In the genomic region with DNA sequence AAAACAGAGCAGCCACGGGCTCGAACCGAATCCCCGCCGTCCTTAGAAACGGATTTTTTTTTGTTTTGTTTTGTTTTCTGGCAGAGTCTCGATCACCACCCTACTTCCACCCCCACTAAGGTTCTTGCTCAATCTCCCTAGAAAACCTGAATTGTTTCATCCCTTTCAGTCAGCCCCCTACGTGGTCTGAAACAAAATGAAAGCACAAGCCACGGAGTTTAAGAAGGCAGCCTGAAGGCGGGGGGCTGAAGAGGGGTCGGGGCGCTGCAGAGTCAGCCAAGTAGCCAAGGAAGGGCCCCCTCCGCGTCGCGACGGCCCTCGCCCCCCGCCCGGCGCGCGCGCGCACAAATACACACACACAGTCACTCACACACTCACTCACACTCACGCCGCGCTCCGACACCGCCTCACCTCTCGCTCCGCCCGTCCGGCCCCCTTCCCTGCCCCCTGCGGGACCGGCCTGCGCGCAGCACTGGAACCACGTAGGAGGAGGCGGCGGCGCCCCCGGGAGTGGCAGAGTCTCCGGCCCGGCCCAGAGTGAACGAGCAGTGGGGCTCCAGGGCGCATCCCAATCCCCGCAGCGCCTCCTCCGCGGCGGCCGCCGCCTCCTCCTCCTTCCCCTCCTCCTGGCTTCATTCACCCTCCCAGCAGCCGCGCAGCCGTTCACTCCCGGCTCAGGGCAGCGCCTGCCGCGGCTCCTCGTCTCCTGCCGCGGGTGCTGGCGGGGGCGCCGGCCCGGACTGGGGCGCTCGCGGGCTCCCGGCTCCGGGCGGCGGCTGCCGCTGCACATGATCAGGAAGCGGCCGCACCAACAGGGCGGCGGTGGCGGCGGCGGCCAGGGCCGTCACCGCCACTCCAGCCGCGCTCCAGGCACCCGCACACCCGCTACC, we compare ENCODE assay signal across 8 cellular contexts. TPM values are rescaled to one million over a fixed set of nuclear protein-coding genes. Genes with fewer than 3 reads are reported as not detected.
A peak's percentile ranks its signal among the peaks of the same experiment; 100 is the strongest.
DNase-seq lines count a peak whose midpoint lies in the region; ATAC-seq, FAIRE-seq and TF ChIP-seq lines count a peak whose summit lies in the region.

No MANE protein-coding gene starts in this region.

- CTCF ChIA-PET in HEK293 (lab: Yijun Ruan, JAX): interaction anchor here (0.7 to 3.4 kb wide), 7 partner anchors 11 to 428 kb away, joined by 3 to 22 read pairs (median 4); no protein-coding TSS in a partner anchor

- peak; percentile 82 for DNase-seq in GM06990 (ENCODE audit: extremely low read depth, insufficient read length)
- peak; percentile 57 to 66 for DNase-seq in NCI-H1930 (lab: John Stamatoyannopoulos, UW)
- DNase-seq in activated CD4-positive, CD25-positive, alpha-beta regulatory T cell (lab: John Stamatoyannopoulos, UW): peak; percentile 41 to 51 (median 44)
- DNase-seq in caudate nucleus (lab: John Stamatoyannopoulos, UW): peak in 59 of 61 donors; percentile 25 to 89 (median 78)
- no peak for DNase-seq in keratinocyte (ENCODE audit: low read depth, low spot score)
- DNase-seq in stimulated activated CD4-positive, alpha-beta T cell treated with anti-CD3 and anti-CD28 coated beads, Interleukin-12 subunit alpha, Interleukin-12 subunit beta, amount 100 ng/mL, for 4 hours: peak; percentile 70

- POLR2A ChIA-PET in HEK293 (lab: Yijun Ruan, JAX): interaction anchor here (0.7 to 1.8 kb wide), 2 partner anchors 12 to 327 kb away, joined by 6 to 7 read pairs; no protein-coding TSS in a partner anchor

- H3K9me3 ChIP-seq in HEK293 (ENCODE audit: control insufficient read depth, insufficient read depth, low read depth, low read length): no peaks in the 10 kb centered on the region
- H3K9me3 ChIP-seq in keratinocyte (ENCODE audit: control insufficient read depth, low read depth, low read length): no peaks in the 10 kb centered on the region

- H4K20me1 ChIP-seq in keratinocyte (ENCODE audit: control insufficient read depth, extremely low read depth, insufficient read depth, low read length): no peaks in the 10 kb centered on the region

- no peaks in the 10 kb centered on the region for H3K9me1 ChIP-seq in keratinocyte (ENCODE audit: control insufficient read depth, extremely low read depth, insufficient read depth, low read length)

- no peak for FAIRE-seq in keratinocyte (lab: Jason Lieb, UNC)

- TF ChIP-seq CTCF in GM06990 (IDR thresholded peaks at IDR 0.05; ENCODE audit: insufficient read depth, low read length, poor library complexity, severe bottlenecking) (peak; percentile 1), HEK293 (tag by site-specific recombination; IDR thresholded peaks at IDR 0.05) (peak; percentile 93), keratinocyte (optimal IDR thresholded peaks at IDR 0.05 in 1 of 3, IDR thresholded peaks at IDR 0.05 in 1 of 3, conservative IDR thresholded peaks at IDR 0.05 in 1 of 3; ENCODE audit: extremely low read depth in 1 of 3, insufficient read depth in 2 of 3, low read length in 3 of 3) (no peak)

- H3K4me2 ChIP-seq in keratinocyte (ENCODE audit: control insufficient read depth, extremely low read depth, insufficient read depth, low read depth, low read length): peak overlapping the region; percentile 88

- dilution Hi-C loops in keratinocyte (cut with MboI; ENCODE audit: extremely low pct_ligation_motif_present, low sequenced_read_pairs): no loop called here

- no peak for ATAC-seq in GM21737 (IDR thresholded peaks at IDR 0.05; ENCODE audit: unreplicated experiment)

- H2AFZ ChIP-seq in keratinocyte (ENCODE audit: control insufficient read depth, low read length): peak overlapping the region; percentile 70

- H3K79me2 ChIP-seq in keratinocyte (ENCODE audit: control insufficient read depth, insufficient read depth, low read length): peaks cover 29% of the 10 kb centered on the region

- peak overlapping the region; percentile 100 for H3K27ac ChIP-seq in HEK293 (ENCODE audit: extremely low read depth, low read depth, low read length)
- peak overlapping the region; percentile 96 for H3K27ac ChIP-seq in caudate nucleus (ENCODE audit: low read depth, low read length)
- peak overlapping the region; percentile 81 for H3K27ac ChIP-seq in keratinocyte (ENCODE audit: control insufficient read depth, insufficient read depth, low read length)

- H3K27me3 ChIP-seq in GM06990 (replicated peaks; ENCODE audit: control insufficient read depth, insufficient read depth, low read length) (no peaks in the 10 kb centered on the region), keratinocyte (ENCODE audit: control insufficient read depth, extremely low read depth, insufficient read depth, low read length) (no peaks in the 10 kb centered on the region)

- H3K4me3 ChIP-seq in GM06990 (replicated peaks; ENCODE audit: low read depth, low read length) (peak overlapping the region; percentile 83), HEK293 (ENCODE audit: low read depth, low read length) (peak overlapping the region; percentile 76), keratinocyte (ENCODE audit: control insufficient read depth in 2 of 3, extremely low read depth in 1 of 3, insufficient read depth in 2 of 3, low read depth in 1 of 3, low read length in 3 of 3) (peak overlapping the region; percentile 79 to 89 (median 88))

- peaks cover 49% of the 10 kb centered on the region for H3K4me1 ChIP-seq in HEK293 (ENCODE audit: control insufficient read depth, insufficient read depth, low read length)
- H3K4me1 ChIP-seq in keratinocyte (ENCODE audit: control insufficient read depth, extremely low read depth, insufficient read depth, low read length): peaks cover 35% of the 10 kb centered on the region

- peak overlapping the region; percentile 97 for H3K9ac ChIP-seq in keratinocyte (ENCODE audit: control insufficient read depth, extremely low read depth, insufficient read depth, low read length)

- H3K36me3 ChIP-seq in GM06990 (ENCODE audit: control insufficient read depth, insufficient read depth, low read length) (no peaks in the 10 kb centered on the region), HEK293 (ENCODE audit: control insufficient read depth in 2 of 2, insufficient read depth in 1 of 2, low read length in 2 of 2) (no peaks in the 10 kb centered on the region), keratinocyte (ENCODE audit: control insufficient read depth in 2 of 2, extremely low read depth in 1 of 2, insufficient read depth in 2 of 2, low read length in 2 of 2) (no peaks in the 10 kb centered on the region)

TF ChIP-seq in HEK293, 187 proteins besides CTCF, POLR2A, EP300 and RAD21 (continues in another document):
- no peak for TF ChIP-seq ZNF341 (tag by site-specific recombination; IDR thresholded peaks at IDR 0.05; ENCODE audit: low read depth)
- no peak for TF ChIP-seq ZNF560 (tag by site-specific recombination; IDR thresholded peaks at IDR 0.05; ENCODE audit: borderline replicate concordance)
- no peak for TF ChIP-seq ZNF707 (tag by site-specific recombination; IDR thresholded peaks at IDR 0.05)
- peak; percentile 87; the same call in 1 of the 2 replicates for TF ChIP-seq ZFP37 (tag by site-specific recombination; IDR thresholded peaks at IDR 0.05)
- TF ChIP-seq ZNF391 (tag by site-specific recombination; IDR thresholded peaks at IDR 0.05; ENCODE audit: borderline replicate concordance, low read depth): peak; percentile 84; the same call in 1 of the 2 replicates
- TF ChIP-seq ZNF76 (tag by site-specific recombination; IDR thresholded peaks at IDR 0.05; ENCODE audit: borderline replicate concordance, low read depth): peak; percentile 60; the same call in 1 of the 2 replicates
- peak; percentile 80 for TF ChIP-seq ZNF423 (tag by site-specific recombination; IDR thresholded peaks at IDR 0.05)
- peak; percentile 87 for TF ChIP-seq ZBTB20 (tag by site-specific recombination; IDR thresholded peaks at IDR 0.05)
- no peak for TF ChIP-seq ZNF521 (tag by site-specific recombination; IDR thresholded peaks at IDR 0.05)
- TF ChIP-seq, protein P1, sequence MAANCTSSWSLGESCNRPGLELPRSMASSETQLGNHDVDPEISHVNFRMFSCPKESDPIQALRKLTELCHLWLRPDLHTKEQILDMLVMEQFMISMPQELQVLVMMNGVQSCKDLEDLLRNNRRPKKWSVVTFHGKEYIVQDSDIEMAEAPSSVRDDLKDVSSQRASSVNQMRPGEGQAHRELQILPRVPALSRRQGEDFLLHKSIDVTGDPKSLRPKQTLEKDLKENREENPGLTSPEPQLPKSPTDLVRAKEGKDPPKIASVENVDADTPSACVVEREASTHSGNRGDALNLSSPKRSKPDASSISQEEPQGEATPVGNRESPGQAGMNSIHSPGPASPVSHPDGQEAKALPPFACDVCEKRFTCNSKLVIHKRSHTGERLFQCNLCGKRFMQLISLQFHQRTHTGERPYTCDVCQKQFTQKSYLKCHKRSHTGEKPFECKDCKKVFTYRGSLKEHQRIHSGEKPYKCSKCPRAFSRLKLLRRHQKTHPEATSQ (tag by site-specific recombination; IDR thresholded peaks at IDR 0.05): peak; percentile 84
- TF ChIP-seq, protein P2, sequence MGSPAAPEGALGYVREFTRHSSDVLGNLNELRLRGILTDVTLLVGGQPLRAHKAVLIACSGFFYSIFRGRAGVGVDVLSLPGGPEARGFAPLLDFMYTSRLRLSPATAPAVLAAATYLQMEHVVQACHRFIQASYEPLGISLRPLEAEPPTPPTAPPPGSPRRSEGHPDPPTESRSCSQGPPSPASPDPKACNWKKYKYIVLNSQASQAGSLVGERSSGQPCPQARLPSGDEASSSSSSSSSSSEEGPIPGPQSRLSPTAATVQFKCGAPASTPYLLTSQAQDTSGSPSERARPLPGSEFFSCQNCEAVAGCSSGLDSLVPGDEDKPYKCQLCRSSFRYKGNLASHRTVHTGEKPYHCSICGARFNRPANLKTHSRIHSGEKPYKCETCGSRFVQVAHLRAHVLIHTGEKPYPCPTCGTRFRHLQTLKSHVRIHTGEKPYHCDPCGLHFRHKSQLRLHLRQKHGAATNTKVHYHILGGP (tag by site-specific recombination; IDR thresholded peaks at IDR 0.05): 0 out of 2 replicates have a peak, but pooled peaks have one; percentile 29
- no peak for TF ChIP-seq ZNF184 (tag by site-specific recombination; IDR thresholded peaks at IDR 0.05)
- peak; percentile 64 for TF ChIP-seq ZNF629 (tag by site-specific recombination; IDR thresholded peaks at IDR 0.05)
- peak; percentile 91 for TF ChIP-seq SP7 (tag by site-specific recombination; IDR thresholded peaks at IDR 0.05)
- TF ChIP-seq ZBTB17 (tag by site-specific recombination; IDR thresholded peaks at IDR 0.05): peak; percentile 82
- peak; percentile 89 for TF ChIP-seq ZNF2 (tag by site-specific recombination; IDR thresholded peaks at IDR 0.05)

RNA-seq across cellular contexts. Expression of a gene that starts 1.4 kb away (rescaled TPM):
- polyA plus RNA-seq in keratinocyte: 9.4 to 9.7 TPM (median 9.4 TPM) in 3 replicates
- 6.3 TPM for polyA plus RNA-seq in keratinocyte (2011; ENCODE audit: low read depth)
- 7.3 and 7.5 TPM in 2 replicates for polyA plus RNA-seq in keratinocyte (2011; cell fraction: cytosol; rRNA removed)
- 19.2 and 21.1 TPM in 2 replicates for polyA plus RNA-seq in keratinocyte (2011; cell fraction: nucleus; rRNA removed)
- 8.8 and 11.5 TPM in 2 replicates for polyA plus RNA-seq in keratinocyte (2012; ENCODE audit: low replicate concordance)
- 13.2 to 34.1 TPM (median 23.4 TPM) in 3 replicates for polyA minus RNA-seq in keratinocyte
- polyA minus RNA-seq in keratinocyte (2011; cell fraction: cytosol; rRNA and poly(A)+ RNA removed): 8.1 TPM
- polyA minus RNA-seq in keratinocyte (2011; cell fraction: nucleus; rRNA and poly(A)+ RNA removed): 31.4 and 46.3 TPM in 2 replicates

Comparison
In these comparisons a context has a peak if more than half of its experiments do, and no peak if none do; other contexts are left out.
1. CTCF ChIP-seq: peak in GM06990 (single experiment) and HEK293 (single experiment); none in keratinocyte (0 of 3).
2. Peak in every context shown above with its lines, with median percentiles within 50 percentile points of each other: H3K4me3 ChIP-seq and H3K27ac ChIP-seq.